In the genomic region with DNA sequence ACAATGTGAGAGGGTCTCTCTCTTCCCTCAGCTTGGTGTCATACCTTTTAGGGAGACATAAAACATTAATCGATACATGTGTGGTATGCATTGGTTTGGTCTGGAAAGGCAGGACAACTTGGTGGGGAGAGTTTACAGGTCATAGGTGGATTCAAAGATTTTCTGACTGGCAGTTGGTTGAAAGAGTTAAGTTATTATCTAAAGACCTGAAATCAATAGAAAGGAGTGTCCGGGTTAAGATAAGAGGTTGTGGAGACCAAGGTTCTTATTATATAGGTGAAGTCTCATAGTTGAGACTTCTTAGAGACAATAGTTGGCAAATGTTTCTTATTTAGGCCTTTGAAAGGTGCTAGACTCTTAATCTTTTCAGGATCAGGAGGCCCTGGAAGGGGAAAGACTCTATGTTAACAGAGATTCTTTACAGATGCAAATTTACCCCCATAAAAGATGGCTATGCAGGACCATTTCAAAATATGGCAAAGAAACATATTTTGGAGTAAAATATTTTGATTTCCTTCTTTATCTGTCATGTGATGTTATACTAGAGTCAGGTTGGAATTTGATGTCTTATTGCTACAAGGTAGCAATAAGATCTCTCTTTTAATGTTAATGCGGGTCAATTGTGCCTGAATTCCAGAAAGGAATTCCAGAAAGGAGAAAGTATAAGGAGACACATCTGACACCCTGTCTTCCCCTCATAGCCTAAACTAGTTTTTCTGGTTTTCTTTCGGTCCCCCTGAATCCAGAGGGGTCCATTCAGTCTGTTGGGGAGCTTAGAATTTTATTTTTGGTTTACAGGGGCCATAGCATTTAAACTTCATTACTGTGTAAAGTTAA, we compare ENCODE assay signal across 16 cellular contexts. TPM values are rescaled to one million over a fixed set of nuclear protein-coding genes. Genes with fewer than 3 reads are reported as not detected.
A peak's percentile ranks its signal among the peaks of the same experiment; 100 is the strongest.
DNase-seq lines count a peak whose midpoint lies in the region; ATAC-seq and TF ChIP-seq lines count a peak whose summit lies in the region.
"Had no signal": no experiment of that assay in that cellular context is flagged by ENCODE, and none has a peak within 500 bp of the region (broad histone marks: within the 10 kb centered on the region; RNA-seq: fewer than 3 reads in every experiment).

No MANE protein-coding gene starts in this region.

- H3K9me3 ChIP-seq in H9 (ENCODE audit: control insufficient read depth, low read depth, low read length) (no peaks in the 10 kb centered on the region), vagina (no peaks in the 10 kb centered on the region), heart right ventricle (peaks cover 0 to 10% (median 0%) of the 10 kb centered on the region in 11 donors)

- CTCF ChIA-PET in activated naive CD4-positive, alpha-beta T cell treated with anti-CD3 and anti-CD28 coated beads, Interleukin-2, amount 10 ng/mL, durations not matched to agents 7 days and 5 days (lab: Charles Lee), result interaction anchor here (0.8 to 7.2 kb wide), 6 partner anchors 10 to 178 kb away, joined by 3 to 115 read pairs (median 8); no protein-coding TSS in a partner anchor

- H3K23ac ChIP-seq in H9 (ENCODE audit: insufficient read length, low read depth, low read length), result no peak overlapping the region

- no peak for TF ChIP-seq POLR2A in vagina (IDR thresholded peaks at IDR 0.05)

- H3K4me3 ChIP-seq in vagina (no peak overlapping the region), heart right ventricle (no peak overlapping the region)
- H3K4me3 ChIP-seq: K562 had no signal

- no peak for DNase-seq in H9
- DNase-seq in kidney glomerular epithelial cell (lab: John Stamatoyannopoulos, UW), result peak; percentile 74
- no peak for DNase-seq in vagina (ENCODE audit: extremely low spot score in 2 of 2)
- no peak for DNase-seq in heart right ventricle
- DNase-seq in activated naive CD4-positive, alpha-beta T cell treated with anti-CD3 and anti-CD28 coated beads, Interleukin-2, amount 10 ng/mL, durations not matched to agents 7 days and 5 days, result no peak
- no peak for DNase-seq in NAMALWA (ENCODE audit: low spot score)
- DNase-seq: CD8-positive, alpha-beta memory T cell; DMS 273 treated with DMSO at 0.1 percent for 48 hours; HCEC 1CT; NCI-H1048; NCI-H226; NCI-H526 treated with DMSO at 0.1 percent for 48 hours; NK-92 treated with Interleukin-12 subunit alpha and Interleukin-12 subunit beta, amount 100 ng/mL, for 24 hours had no signal

- no peak overlapping the region for H4K91ac ChIP-seq in H9 (ENCODE audit: insufficient read length, low read depth, low read length)

- no peaks in the 10 kb centered on the region for H3K27me3 ChIP-seq in H9 (ENCODE audit: insufficient read depth, low read length)
- no peaks in the 10 kb centered on the region for H3K27me3 ChIP-seq in vagina
- no peaks in the 10 kb centered on the region for H3K27me3 ChIP-seq in heart right ventricle

- H3K4me1 Mint-ChIP-seq in H9, result peaks cover 51 to 53% of the 10 kb centered on the region in 2 experiments
- H3K4me1 Mint-ChIP-seq in brain, result peaks cover 53% of the 10 kb centered on the region
- peaks cover 6% of the 10 kb centered on the region for H3K4me1 Mint-ChIP-seq in activated naive CD4-positive, alpha-beta T cell treated with anti-CD3 and anti-CD28 coated beads, Interleukin-2, amount 10 ng/mL, durations not matched to agents 7 days and 5 days

- H3K36me3 ChIP-seq in vagina (no peaks in the 10 kb centered on the region), heart right ventricle (no peaks in the 10 kb centered on the region)

- peaks cover 14 to 16% of the 10 kb centered on the region in 2 experiments; a peak in 4 of 5 replicates for H3K9me3 Mint-ChIP-seq in H9
- H3K9me3 Mint-ChIP-seq in brain, result peaks cover 3 to 11% (median 8%) of the 10 kb centered on the region in 5 experiments
- peaks cover 8% of the 10 kb centered on the region for H3K9me3 Mint-ChIP-seq in activated naive CD4-positive, alpha-beta T cell treated with anti-CD3 and anti-CD28 coated beads, Interleukin-2, amount 10 ng/mL, durations not matched to agents 7 days and 5 days
- H3K9me3 Mint-ChIP-seq: CD8-positive, alpha-beta memory T cell had no signal

- H3K27ac ChIP-seq in H9 (ENCODE audit: insufficient read length, low read depth, low read length), result no peak overlapping the region
- peak overlapping the region; percentile 36 for H3K27ac ChIP-seq in vagina
- no peak overlapping the region for H3K27ac ChIP-seq in heart right ventricle

- no peak overlapping the region for H3K14ac ChIP-seq in H9 (ENCODE audit: insufficient read depth, low read length)

- no peak overlapping the region for H3K9ac ChIP-seq in H9 (ENCODE audit: extremely low read depth, insufficient read length, low read length)

- no peak for ATAC-seq in heart right ventricle
- ATAC-seq: K562 had no signal

- H3K18ac ChIP-seq in H9 (ENCODE audit: insufficient read length, low read depth, low read length), result no peak overlapping the region

- no CpG with 5 or more reads among the region's 4 CpGs for WGBS in H9 (ENCODE audit: extremely low coverage, insufficient read length, low lambda C conversion rate)
- WGBS in heart right ventricle, 2 donors, result 92 to 94% methylated on average over 4 of the region's 4 CpGs

- H3K4me1 ChIP-seq in H9 (ENCODE audit: insufficient read depth, low read length), result peaks cover 16% of the 10 kb centered on the region; the same call in 1 of the 2 replicates
- peaks cover 20% of the 10 kb centered on the region for H3K4me1 ChIP-seq in vagina
- peaks cover 0 to 13% (median 4%) of the 10 kb centered on the region in 9 donors for H3K4me1 ChIP-seq in heart right ventricle

- peak overlapping the region; percentile 2 to 91 (median 16); a peak in 4 of 7 replicates for H3K27ac Mint-ChIP-seq in H9
- H3K27ac Mint-ChIP-seq in brain, result peak overlapping the region in 3 of 5 experiments; percentile 17 to 60 (median 33)
- no peak overlapping the region for H3K27ac Mint-ChIP-seq in activated naive CD4-positive, alpha-beta T cell treated with anti-CD3 and anti-CD28 coated beads, Interleukin-2, amount 10 ng/mL, durations not matched to agents 7 days and 5 days
- H3K27ac Mint-ChIP-seq: B cell had no signal

- no peak overlapping the region for H4K8ac ChIP-seq in H9 (replicated peaks; ENCODE audit: insufficient read length, low read depth, low read length)

- no peaks in the 10 kb centered on the region for H3K23me2 ChIP-seq in H9 (ENCODE audit: insufficient read length, low read depth, low read length, poor library complexity, severe bottlenecking)

- H3K79me2 ChIP-seq in H9 (ENCODE audit: insufficient read depth, low read length), result no peaks in the 10 kb centered on the region

- no peaks in the 10 kb centered on the region for H3K79me1 ChIP-seq in H9 (ENCODE audit: insufficient read depth, low read depth, low read length, poor library complexity, severe bottlenecking)

- H2BK120ac ChIP-seq in H9 (ENCODE audit: low read depth, low read length, poor library complexity, severe bottlenecking), result no peak overlapping the region

- intact Hi-C loops in vagina (cut with DNase I) (no loop called here), heart right ventricle (cut with DNase I) (loop anchor here in 2 of 10 donors (5.0 to 10.0 kb wide), 2 partner anchors 143 to 175 kb away; no protein-coding TSS in a partner anchor)

- no peak overlapping the region for H3T11ph ChIP-seq in H9 (ENCODE audit: low read length)

- H2AFZ ChIP-seq in H9 (ENCODE audit: low read length), result no peak overlapping the region

- H2AK5ac ChIP-seq in H9 (ENCODE audit: insufficient read length, low read length), result no peak overlapping the region

- no peaks in the 10 kb centered on the region for H4K20me1 ChIP-seq in H9 (ENCODE audit: control insufficient read depth, insufficient read depth, insufficient read length)

- H3K27me3 Mint-ChIP-seq in H9 (ENCODE audit: low read depth) (no peaks in the 10 kb centered on the region), brain (peaks cover 7% of the 10 kb centered on the region)
- H3K27me3 Mint-ChIP-seq in activated naive CD4-positive, alpha-beta T cell treated with anti-CD3 and anti-CD28 coated beads, Interleukin-2, amount 10 ng/mL, durations not matched to agents 7 days and 5 days, result peaks cover 20% of the 10 kb centered on the region

- no peak overlapping the region for H2BK15ac ChIP-seq in H9 (ENCODE audit: low read depth, low read length)

- H4K5ac ChIP-seq in H9 (ENCODE audit: insufficient read length, low read depth, low read length), result no peak overlapping the region

- H3K36me3 Mint-ChIP-seq in H9 (ENCODE audit: insufficient read depth in 1 of 3, low read depth in 3 of 3) (peaks cover 2 to 35% (median 3%) of the 10 kb centered on the region in 3 experiments; a peak in 5 of 7 replicates), brain (peaks cover 4% of the 10 kb centered on the region)
- no peaks in the 10 kb centered on the region for H3K36me3 Mint-ChIP-seq in activated naive CD4-positive, alpha-beta T cell treated with anti-CD3 and anti-CD28 coated beads, Interleukin-2, amount 10 ng/mL, durations not matched to agents 7 days and 5 days
- H3K36me3 Mint-ChIP-seq: CD8-positive, alpha-beta memory T cell had no signal

- no peak for TF ChIP-seq CTCF in H9 (conservative IDR thresholded peaks at IDR 0.05)
- no peak for TF ChIP-seq CTCF in brain (conservative IDR thresholded peaks at IDR 0.05)
- TF ChIP-seq CTCF in vagina (IDR thresholded peaks at IDR 0.05), result no peak
- TF ChIP-seq CTCF in heart right ventricle (IDR thresholded peaks at IDR 0.05), result no peak

- no peak overlapping the region for H3K4me2 ChIP-seq in H9 (ENCODE audit: insufficient read depth, insufficient read length, low read length)

- H2BK12ac ChIP-seq in H9 (ENCODE audit: insufficient read length, low read depth, low read length), result no peak overlapping the region

- H2BK5ac ChIP-seq in H9 (ENCODE audit: insufficient read length, low read length), result no peak overlapping the region

- no peak overlapping the region for H3K4ac ChIP-seq in H9 (ENCODE audit: low read depth, low read length)

- no peak overlapping the region for H2BK20ac ChIP-seq in H9 (ENCODE audit: low read depth, low read length, poor library complexity, severe bottlenecking)

- no peak overlapping the region for H3K56ac ChIP-seq in H9 (ENCODE audit: insufficient read length, low read depth, low read length)

- H3K4me3 Mint-ChIP-seq in H9 (no peak overlapping the region), brain (no peak overlapping the region)
- no peak overlapping the region for H3K4me3 Mint-ChIP-seq in activated naive CD4-positive, alpha-beta T cell treated with anti-CD3 and anti-CD28 coated beads, Interleukin-2, amount 10 ng/mL, durations not matched to agents 7 days and 5 days
- H3K4me3 Mint-ChIP-seq: B cell; CD8-positive, alpha-beta memory T cell had no signal

RNA-seq across cellular contexts. Expression of gene RCBTB2, which starts 59.2 kb away (rescaled TPM):
- 11.5 and 11.7 TPM in 2 replicates for total RNA-seq in H9 (2021)
- 9.1 TPM for polyA plus RNA-seq in brain (ENCODE audit: insufficient read depth, low read depth, low replicate concordance)
- total RNA-seq in vagina, result 14.7 TPM
- 10 to 100 TPM in 9 of 10 donors, 1 to 10 TPM in 1; 8.3 to 16.2 (median 12.2) TPM for total RNA-seq in heart right ventricle
- 10 to 100 TPM in 1 of 2 donors, 1 to 10 TPM in 1; 4.9 to 22.9 TPM for polyA plus RNA-seq in heart right ventricle
